In genomic region chr18:8688428-8688827, GRCh38 we compare ENCODE assay signal across 18 cellular contexts.
"Had no signal": no experiment of that assay in that cellular context is flagged by ENCODE, and none has a peak within 500 bp of the region (broad histone marks: within the 10 kb centered on the region; RNA-seq: fewer than 3 reads in every experiment).

No MANE protein-coding gene starts in this region.

- H3K9me3 Mint-ChIP-seq: natural killer cell treated with Interleukin-12 subunit alpha and Interleukin-12 subunit beta and Interleukin-15 and Interleukin-18, amount 100 ng/mL, for 72 hours; stimulated activated naive B cell treated with anti-CD40 and anti-IgM and Interleukin-4, amounts not matched to agents 10 μg/mL and 1 μg/mL and 100 μg/mL, for 72 hours; stimulated activated naive CD8-positive, alpha-beta T cell treated with anti-CD3 and anti-CD28 coated beads, Interleukin-15, amount 100 ng/mL, for 72 hours had no signal

- H3K36me3 Mint-ChIP-seq: natural killer cell treated with Interleukin-12 subunit alpha and Interleukin-12 subunit beta and Interleukin-15 and Interleukin-18, amount 100 ng/mL, for 72 hours; stimulated activated naive B cell treated with anti-CD40 and anti-IgM and Interleukin-4, amounts not matched to agents 10 μg/mL and 1 μg/mL and 100 μg/mL, for 72 hours had no signal

- H3K79me2 ChIP-seq: hepatocyte had no signal

- H3K4me1 Mint-ChIP-seq: stimulated activated naive B cell treated with anti-CD40 and anti-IgM and Interleukin-4, amounts not matched to agents 10 μg/mL and 1 μg/mL and 100 μg/mL, for 72 hours; stimulated activated naive CD8-positive, alpha-beta T cell treated with anti-CD3 and anti-CD28 coated beads, Interleukin-15, amount 100 ng/mL, for 72 hours had no signal

- ATAC-seq: foreskin keratinocyte; left cardiac atrium; natural killer cell treated with Interleukin-12 subunit alpha and Interleukin-12 subunit beta and Interleukin-15 and Interleukin-18, amount 100 ng/mL, for 72 hours; stimulated activated naive B cell treated with anti-CD40 and anti-IgM and Interleukin-4, amounts not matched to agents 10 μg/mL and 1 μg/mL and 100 μg/mL, for 72 hours; stimulated activated naive CD8-positive, alpha-beta T cell treated with anti-CD3 and anti-CD28 coated beads, Interleukin-15, amount 100 ng/mL, for 72 hours had no signal

- H3K4me2 ChIP-seq: hepatocyte had no signal

- H3K4me3 Mint-ChIP-seq: natural killer cell treated with Interleukin-12 subunit alpha and Interleukin-12 subunit beta and Interleukin-15 and Interleukin-18, amount 100 ng/mL, for 72 hours; stimulated activated naive B cell treated with anti-CD40 and anti-IgM and Interleukin-4, amounts not matched to agents 10 μg/mL and 1 μg/mL and 100 μg/mL, for 72 hours; stimulated activated naive CD8-positive, alpha-beta T cell treated with anti-CD3 and anti-CD28 coated beads, Interleukin-15, amount 100 ng/mL, for 72 hours had no signal

- H2AFZ ChIP-seq: hepatocyte had no signal

- H3K9me3 ChIP-seq: colonic mucosa, esophagus squamous epithelium, sigmoid colon, thoracic aorta, transverse colon had no signal

- H3K27me3 ChIP-seq: colonic mucosa, esophagus squamous epithelium, foreskin keratinocyte, hepatocyte, sigmoid colon had no signal

- H3K27ac Mint-ChIP-seq: natural killer cell treated with Interleukin-12 subunit alpha and Interleukin-12 subunit beta and Interleukin-15 and Interleukin-18, amount 100 ng/mL, for 72 hours; stimulated activated naive B cell treated with anti-CD40 and anti-IgM and Interleukin-4, amounts not matched to agents 10 μg/mL and 1 μg/mL and 100 μg/mL, for 72 hours; stimulated activated naive CD8-positive, alpha-beta T cell treated with anti-CD3 and anti-CD28 coated beads, Interleukin-15, amount 100 ng/mL, for 72 hours had no signal

- H3K4me1 ChIP-seq: colonic mucosa, transverse colon had no signal

- DNase-seq: colonic mucosa; dermis blood vessel endothelial cell; esophagus squamous epithelium; foreskin keratinocyte; head of caudate nucleus; kidney; left cardiac atrium; mesendoderm; sigmoid colon; stimulated activated CD4-positive, alpha-beta T cell treated with anti-CD3 and anti-CD28 coated beads, Interleukin-2, amount 100 ng/mL, for 24 hours; stimulated activated CD4-positive, alpha-beta T cell treated with anti-CD3 and anti-CD28 coated beads, Interleukin-4, amount 100 ng/mL, for 4 hours; stimulated activated naive B cell treated with anti-CD40 and anti-IgM and Interleukin-4, amounts not matched to agents 10 μg/mL and 1 μg/mL and 100 μg/mL, for 72 hours; stimulated activated naive CD8-positive, alpha-beta T cell treated with anti-CD3 and anti-CD28 coated beads, Interleukin-15, amount 100 ng/mL, for 72 hours; transverse colon had no signal

- H3K27me3 Mint-ChIP-seq: stimulated activated naive B cell treated with anti-CD40 and anti-IgM and Interleukin-4, amounts not matched to agents 10 μg/mL and 1 μg/mL and 100 μg/mL, for 72 hours; stimulated activated naive CD8-positive, alpha-beta T cell treated with anti-CD3 and anti-CD28 coated beads, Interleukin-15, amount 100 ng/mL, for 72 hours had no signal

- H3K4me3 ChIP-seq: colonic mucosa, esophagus squamous epithelium, hepatocyte, sigmoid colon, skin epidermis, thoracic aorta, transverse colon had no signal

- FAIRE-seq: kidney had no signal

- H3K36me3 ChIP-seq: colonic mucosa, esophagus squamous epithelium, sigmoid colon, thoracic aorta, transverse colon had no signal

- H3K27ac ChIP-seq: colonic mucosa, esophagus squamous epithelium, foreskin keratinocyte, hepatocyte, skin epidermis, thoracic aorta, transverse colon had no signal
